ENCODE assay signal across 9 cellular contexts in the genomic region with DNA sequence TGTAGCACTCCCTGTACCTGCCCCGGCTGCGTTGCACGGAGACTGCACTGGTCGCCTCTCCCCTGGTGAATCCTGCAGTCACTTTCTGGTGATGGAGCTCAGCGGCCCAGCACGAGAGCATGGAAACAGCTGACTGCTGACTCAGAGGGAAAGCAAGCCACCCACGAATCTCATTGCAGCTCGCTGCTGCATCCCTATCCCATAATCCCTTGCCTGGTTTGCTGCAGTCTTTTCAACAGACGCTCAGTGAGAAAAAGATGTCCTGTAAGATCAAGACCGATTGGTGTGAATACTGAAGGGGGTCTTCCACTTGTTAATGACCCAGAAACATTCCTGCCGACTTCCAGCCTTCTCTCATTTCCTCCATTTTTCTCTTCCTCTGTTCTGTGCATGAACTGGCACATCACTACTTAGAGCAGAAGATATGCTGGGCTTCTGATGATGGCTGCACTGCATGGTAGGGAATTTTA. TPM values are rescaled to one million over a fixed set of nuclear protein-coding genes. Genes with fewer than 3 reads are reported as not detected.
DNase-seq lines count a peak whose midpoint lies in the region; ATAC-seq and TF ChIP-seq lines count a peak whose summit lies in the region.
"Had no signal": no experiment of that assay in that cellular context is flagged by ENCODE, and none has a peak within 500 bp of the region (broad histone marks: within the 10 kb centered on the region; RNA-seq: fewer than 3 reads in every experiment).

No MANE protein-coding gene starts in this region.

- DNase-seq in GM12865 (ENCODE audit: low read depth) (peak; percentile 33), epithelial cell of proximal tubule (ENCODE audit: low read depth) (no peak), occipital lobe (lab: John Stamatoyannopoulos, UW) (peak; percentile 83), COLO668 (lab: John Stamatoyannopoulos, UW; ENCODE audit: unreplicated experiment) (no peak)
- peak; percentile 29 for DNase-seq in T-helper 2 cell treated with Interferon-gamma antibody and Interleukin-4, amounts not matched to agents 5 μg/mL and 100 μg/mL, for 36 hours (ENCODE audit: low spot score)
- DNase-seq in natural killer cell treated with Interleukin-12 subunit alpha and Interleukin-12 subunit beta and Interleukin-15 and Interleukin-18, amount 100 ng/mL, for 72 hours (ENCODE audit: low spot score): no peak

- H3K4me3 Mint-ChIP-seq in T-helper 2 cell treated with Interferon-gamma antibody and Interleukin-4, amounts not matched to agents 5 μg/mL and 100 μg/mL, for 36 hours: no peak overlapping the region
- H3K4me3 Mint-ChIP-seq in natural killer cell treated with Interleukin-12 subunit alpha and Interleukin-12 subunit beta and Interleukin-15 and Interleukin-18, amount 100 ng/mL, for 72 hours: no peak overlapping the region

- H3K27me3 Mint-ChIP-seq in T-helper 2 cell treated with Interferon-gamma antibody and Interleukin-4, amounts not matched to agents 5 μg/mL and 100 μg/mL, for 36 hours (ENCODE audit: low read depth): peaks cover 15% of the 10 kb centered on the region
- peaks cover 15 to 25% of the 10 kb centered on the region in 2 donors for H3K27me3 Mint-ChIP-seq in natural killer cell treated with Interleukin-12 subunit alpha and Interleukin-12 subunit beta and Interleukin-15 and Interleukin-18, amount 100 ng/mL, for 72 hours

- H3K4me1 Mint-ChIP-seq in T-helper 2 cell treated with Interferon-gamma antibody and Interleukin-4, amounts not matched to agents 5 μg/mL and 100 μg/mL, for 36 hours (ENCODE audit: low read depth): peaks cover under 1% of the 10 kb centered on the region
- H3K4me1 Mint-ChIP-seq in natural killer cell treated with Interleukin-12 subunit alpha and Interleukin-12 subunit beta and Interleukin-15 and Interleukin-18, amount 100 ng/mL, for 72 hours (ENCODE audit: low read depth in 2 of 2): no peaks in the 10 kb centered on the region

- H3K9me3 Mint-ChIP-seq in T-helper 2 cell treated with Interferon-gamma antibody and Interleukin-4, amounts not matched to agents 5 μg/mL and 100 μg/mL, for 36 hours: peaks cover 8% of the 10 kb centered on the region
- no peaks in the 10 kb centered on the region for H3K9me3 Mint-ChIP-seq in natural killer cell treated with Interleukin-12 subunit alpha and Interleukin-12 subunit beta and Interleukin-15 and Interleukin-18, amount 100 ng/mL, for 72 hours

- no peak for TF ChIP-seq CTCF in GM12865 (IDR thresholded peaks at IDR 0.05; ENCODE audit: insufficient read depth, low read depth, low read length, missing control alignments)
- no peak for TF ChIP-seq CTCF in epithelial cell of proximal tubule (conservative IDR thresholded peaks at IDR 0.05; ENCODE audit: low read depth, low read length)

- H3K4me3 ChIP-seq in GM12865 (ENCODE audit: low read depth, low read length) (no peak overlapping the region), epithelial cell of proximal tubule (ENCODE audit: low read depth, low read length) (peak overlapping the region; percentile 36)
- H3K4me3 ChIP-seq: ovary had no signal

- peak; percentile 80 for ATAC-seq in HG02623 (IDR thresholded peaks at IDR 0.05; ENCODE audit: unreplicated experiment)
- no peak for ATAC-seq in natural killer cell treated with Interleukin-12 subunit alpha and Interleukin-12 subunit beta and Interleukin-15 and Interleukin-18, amount 100 ng/mL, for 72 hours
- ATAC-seq in HG02938 (IDR thresholded peaks at IDR 0.05; ENCODE audit: unreplicated experiment): no peak

- no peak overlapping the region for H3K27ac Mint-ChIP-seq in T-helper 2 cell treated with Interferon-gamma antibody and Interleukin-4, amounts not matched to agents 5 μg/mL and 100 μg/mL, for 36 hours
- H3K27ac Mint-ChIP-seq in natural killer cell treated with Interleukin-12 subunit alpha and Interleukin-12 subunit beta and Interleukin-15 and Interleukin-18, amount 100 ng/mL, for 72 hours: no peak overlapping the region

- no peaks in the 10 kb centered on the region for H3K36me3 Mint-ChIP-seq in T-helper 2 cell treated with Interferon-gamma antibody and Interleukin-4, amounts not matched to agents 5 μg/mL and 100 μg/mL, for 36 hours (ENCODE audit: low read depth)
- no peaks in the 10 kb centered on the region for H3K36me3 Mint-ChIP-seq in natural killer cell treated with Interleukin-12 subunit alpha and Interleukin-12 subunit beta and Interleukin-15 and Interleukin-18, amount 100 ng/mL, for 72 hours

RNA-seq across cellular contexts. Expression of a gene that starts 52.9 kb away (rescaled TPM):
- total RNA-seq in epithelial cell of proximal tubule (38.2 and 40.8 TPM in 2 replicates), occipital lobe (990 TPM)
- total RNA-seq in natural killer cell treated with Interleukin-12 subunit alpha and Interleukin-12 subunit beta and Interleukin-15 and Interleukin-18, amount 100 ng/mL, for 72 hours: not detected

Comparison
In these comparisons a context has a peak if more than half of its experiments do, and no peak if none do; other contexts are left out.
1. DNase-seq: peak in GM12865 (single experiment), T-helper 2 cell treated with Interferon-gamma antibody and Interleukin-4, amounts not matched to agents 5 μg/mL and 100 μg/mL, for 36 hours (single experiment) and occipital lobe (single experiment); none in epithelial cell of proximal tubule (single experiment), natural killer cell treated with Interleukin-12 subunit alpha and Interleukin-12 subunit beta and Interleukin-15 and Interleukin-18, amount 100 ng/mL, for 72 hours (single experiment) and COLO668 (single experiment).
2. RNA of a gene that starts 52.9 kb away (total RNA-seq): 990 TPM in occipital lobe (single experiment) and 38.2 to 40.8 TPM in epithelial cell of proximal tubule; not detected in natural killer cell treated with Interleukin-12 subunit alpha and Interleukin-12 subunit beta and Interleukin-15 and Interleukin-18, amount 100 ng/mL, for 72 hours; every median in the first group is over 10 times any median in the second.